Comparison of ENCODE assay signal across 7 cellular contexts in the genomic region with DNA sequence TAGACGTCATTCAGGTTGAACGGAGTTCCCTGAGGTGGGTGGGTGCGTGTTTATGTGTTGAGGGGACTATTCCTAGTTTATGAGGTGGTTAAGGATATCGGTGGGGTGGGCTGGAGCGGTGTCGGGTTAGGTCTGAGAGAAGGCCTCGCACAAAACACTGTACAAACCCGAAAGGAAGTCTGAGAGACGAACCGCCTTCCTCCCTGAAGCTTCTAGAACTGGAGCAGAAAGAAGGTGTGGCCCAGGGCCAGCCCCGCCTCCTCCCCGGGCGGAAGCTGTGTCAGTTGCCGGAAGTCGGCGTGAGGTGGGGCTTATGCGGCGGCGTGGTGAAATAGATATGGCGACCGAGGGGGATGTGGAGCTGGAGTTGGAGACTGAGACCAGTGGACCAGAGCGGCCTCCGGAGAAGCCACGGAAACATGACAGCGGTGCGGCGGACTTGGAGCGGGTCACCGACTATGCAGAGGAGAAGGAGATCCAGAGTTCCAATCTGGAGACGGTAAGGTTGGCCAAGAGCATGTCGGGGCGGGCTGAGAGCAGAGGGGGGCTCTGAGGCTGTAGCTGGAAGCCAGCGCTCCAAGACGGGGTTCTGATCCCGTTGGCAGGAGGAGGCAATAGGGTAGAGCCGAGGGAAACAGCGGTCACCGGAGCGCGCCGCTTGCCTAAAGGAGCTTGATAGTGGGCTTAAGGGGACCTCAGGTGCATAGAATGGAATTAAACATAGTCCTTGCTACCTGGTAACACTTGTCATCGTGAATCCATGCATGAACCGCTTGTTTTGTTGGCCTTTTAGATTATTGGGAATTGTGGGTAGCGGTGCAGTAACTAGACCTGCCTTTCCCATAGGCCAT. TPM values are rescaled to one million over a fixed set of nuclear protein-coding genes. Genes with fewer than 3 reads are reported as not detected.
DNase-seq lines count a peak whose midpoint lies in the region; ATAC-seq, FAIRE-seq and TF ChIP-seq lines count a peak whose summit lies in the region.

A gene with protein sequence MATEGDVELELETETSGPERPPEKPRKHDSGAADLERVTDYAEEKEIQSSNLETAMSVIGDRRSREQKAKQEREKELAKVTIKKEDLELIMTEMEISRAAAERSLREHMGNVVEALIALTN (plus strand): TSS at position 314 of the 851 bp plus-strand sequence. CDS start 24 bp downstream, at position 338.

- intact Hi-C loops in K562 (cut with micrococcal nuclease) (no loop called here), gastrocnemius medialis (cut with DNase I; ENCODE audit: low total_unique reads) (loop anchor here (1.0 kb wide), 1 partner anchor 24 kb away; the partner anchor contains the start of gene MFAP1)

- peak within 1 kb of the TSS; percentile 67 for H2AFZ ChIP-seq in K562 (ENCODE audit: low read depth, low read length)

- H3K79me2 ChIP-seq in K562 (ENCODE audit: control insufficient read depth, insufficient read depth, low read length) = peaks cover 22% of the 10 kb centered on the region

- no peak for TF ChIP-seq RAD21 in K562 (CRISPR knock-in tag; conservative IDR thresholded peaks at IDR 0.05 in 1 of 2, IDR thresholded peaks at IDR 0.05 in 1 of 2)

- H3K4me1 ChIP-seq in K562 (replicated peaks in 1 of 2; ENCODE audit: control insufficient read depth in 2 of 2, insufficient read depth in 2 of 2, low read length in 2 of 2) = peaks cover 19 to 24% of the 10 kb centered on the region in 2 experiments
- H3K4me1 ChIP-seq in gastrocnemius medialis = peaks cover 35 to 38% of the 10 kb centered on the region in 2 donors

- H3K9ac ChIP-seq in K562 (ENCODE audit: insufficient read depth in 1 of 2, low read depth in 2 of 2, low read length in 2 of 2) = peak within 1 kb of the TSS; percentile 91 to 92

- TF ChIP-seq EP300 in K562 (IDR thresholded peaks at IDR 0.05; ENCODE audit: low read length) = no peak

- CTCF ChIA-PET in K562 (lab: Yijun Ruan, JAX; ENCODE audit: low intra/inter-chr PET ratio) = no interaction called here

- no peak for TF ChIP-seq CTCF in K562 (IDR thresholded peaks at IDR 0.05 in 2 of 3, conservative IDR thresholded peaks at IDR 0.05 in 1 of 3; ENCODE audit: insufficient read depth in 2 of 3, low read depth in 1 of 3, low read length in 3 of 3)
- TF ChIP-seq CTCF in gastrocnemius medialis (IDR thresholded peaks at IDR 0.05 in 4 of 5, conservative IDR thresholded peaks at IDR 0.05 in 1 of 5) = no peak

- H3K9me3 ChIP-seq in K562 (replicated peaks; ENCODE audit: control insufficient read depth, insufficient read depth, low read depth, low read length) = no peaks in the 10 kb centered on the region
- H3K9me3 ChIP-seq in gastrocnemius medialis = no peaks in the 10 kb centered on the region

- ATAC-seq in GM18505 (IDR thresholded peaks at IDR 0.05; ENCODE audit: unreplicated experiment) (peak; percentile 79), HG02938 (IDR thresholded peaks at IDR 0.05; ENCODE audit: unreplicated experiment) (peak; percentile 79), K562 (peak; percentile 94), gastrocnemius medialis (peak; percentile 90 to 94)

- H3K27ac ChIP-seq in K562 (ENCODE audit: extremely low read depth, low read depth, low read length) (peak within 1 kb of the TSS; percentile 81), gastrocnemius medialis (peak within 1 kb of the TSS; percentile 86 to 100 (median 92))

- H3K36me3 ChIP-seq in K562 (ENCODE audit: control insufficient read depth, insufficient read depth, low read length) (peaks cover 80% of the 10 kb centered on the region), gastrocnemius medialis (peaks cover 0 to 57% of the 10 kb centered on the region in 2 donors)

- POLR2A ChIA-PET in K562 (lab: Yijun Ruan, JAX) = interaction anchor here (0.6 to 3.7 kb wide), 11 partner anchors 10 to 138 kb away, joined by 3 to 29 read pairs (median 4); partner anchors contain the start of genes ELL3, MFAP1, PDIA3 and SERF2

- H3K9me1 ChIP-seq in K562 (ENCODE audit: control insufficient read depth, insufficient read depth, low read length) = no peaks in the 10 kb centered on the region

- in situ Hi-C loops in K562 (cut with MboI) (no loop called here), gastrocnemius medialis (cut with MboI; ENCODE audit: low sequenced_read_pairs in 4 of 4) (no loop called here)

- 3% methylated on average over 44 of the region's 44 CpGs for WGBS in K562 (ENCODE audit: insufficient coverage, low coverage, missing lambda C conversion rate)

- TSS peak; percentile 37 for BruUV-seq in K562 (replicated peaks; lab: Mats Ljungman, UMichigan)

- DNase-seq in NCI-H2107 (lab: John Stamatoyannopoulos, UW) = peak; percentile 13
- peak; percentile 85 to 95 (median 88) for DNase-seq in K562 (ENCODE audit: extremely low read depth in 1 of 4, low spot score in 3 of 4)
- peak; percentile 58 for DNase-seq in iPS DF 4.7 (ENCODE audit: extremely low read depth, low spot score)
- peak; percentile 93 to 95 for DNase-seq in gastrocnemius medialis

- peak; percentile 51 for FAIRE-seq in TTC549 (lab: Jason Lieb, UNC)
- FAIRE-seq in K562 (lab: Jason Lieb, UNC) = peak; percentile 92

- H3K4me3 ChIP-seq in K562 (peak within 1 kb of the TSS; percentile 78), gastrocnemius medialis (peak within 1 kb of the TSS; percentile 74 to 97 (median 88))

- peak; percentile 89 for TF ChIP-seq POLR2A in GM18505 (IDR thresholded peaks at IDR 0.05; ENCODE audit: borderline replicate concordance, extremely low read depth, insufficient read depth, insufficient read length)
- peak; percentile 97 for TF ChIP-seq POLR2A in K562 (conservative IDR thresholded peaks at IDR 0.05)
- TF ChIP-seq POLR2A in gastrocnemius medialis (IDR thresholded peaks at IDR 0.05) = peak; percentile 55 to 61

- peak within 1 kb of the TSS; percentile 100 for H3K4me2 ChIP-seq in K562 (ENCODE audit: insufficient read depth, low read length)

- H4K20me1 ChIP-seq in K562 (replicated peaks; ENCODE audit: control insufficient read depth, insufficient read depth, low read length) = no peaks in the 10 kb centered on the region

- H3K27me3 ChIP-seq in K562 (ENCODE audit: control insufficient read depth in 2 of 2, insufficient read depth in 2 of 2, low read length in 2 of 2) = no peaks in the 10 kb centered on the region
- H3K27me3 ChIP-seq in gastrocnemius medialis = no peaks in the 10 kb centered on the region

TF ChIP-seq in K562, 482 proteins besides CTCF, POLR2A, EP300 and RAD21 (continues in another document):
- TF ChIP-seq FOXA1 (IDR thresholded peaks at IDR 0.05; ENCODE audit: borderline replicate concordance) (no peak), DDX20 (tag; IDR thresholded peaks at IDR 0.05; ENCODE audit: low read depth) (no peak), ZNF551 (CRISPR knock-in tag; IDR thresholded peaks at IDR 0.05) (peak; percentile 48; the same call in 1 of the 2 replicates), NCOA6 (IDR thresholded peaks at IDR 0.05) (no peak), FOXA3 (CRISPR knock-in tag; conservative IDR thresholded peaks at IDR 0.05 in 1 of 2, IDR thresholded peaks at IDR 0.05 in 1 of 2) (no peak), SNAPC5 (CRISPR knock-in tag; IDR thresholded peaks at IDR 0.05) (no peak), ZNF253 (CRISPR knock-in tag; conservative IDR thresholded peaks at IDR 0.05) (no peak), MYC (IDR thresholded peaks at IDR 0.05; ENCODE audit: low read depth, low read length) (peak; percentile 92), MYC (CRISPR knock-in tag; IDR thresholded peaks at IDR 0.05; ENCODE audit: borderline replicate concordance, low read depth) (peak; percentile 86; the same call in 1 of the 2 replicates), LARP7 (IDR thresholded peaks at IDR 0.05) (peak; percentile 75; the same call in 1 of the 2 replicates), GTF2E2 (tag; IDR thresholded peaks at IDR 0.05) (0 out of 2 replicates have a peak, but pooled peaks have one; percentile 58), SAFB2 (IDR thresholded peaks at IDR 0.05; ENCODE audit: borderline replicate concordance, low read depth, low read length, severe bottlenecking) (no peak)
- TF ChIP-seq, protein P1, sequence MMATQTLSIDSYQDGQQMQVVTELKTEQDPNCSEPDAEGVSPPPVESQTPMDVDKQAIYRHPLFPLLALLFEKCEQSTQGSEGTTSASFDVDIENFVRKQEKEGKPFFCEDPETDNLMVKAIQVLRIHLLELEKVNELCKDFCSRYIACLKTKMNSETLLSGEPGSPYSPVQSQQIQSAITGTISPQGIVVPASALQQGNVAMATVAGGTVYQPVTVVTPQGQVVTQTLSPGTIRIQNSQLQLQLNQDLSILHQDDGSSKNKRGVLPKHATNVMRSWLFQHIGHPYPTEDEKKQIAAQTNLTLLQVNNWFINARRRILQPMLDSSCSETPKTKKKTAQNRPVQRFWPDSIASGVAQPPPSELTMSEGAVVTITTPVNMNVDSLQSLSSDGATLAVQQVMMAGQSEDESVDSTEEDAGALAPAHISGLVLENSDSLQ (IDR thresholded peaks at IDR 0.05) = peak; percentile 65

RNA-seq across cellular contexts. Expression of the gene that starts here (rescaled TPM):
- total RNA-seq in K562 (2011; cell fraction: chromatin; rRNA removed; ENCODE audit: low replicate concordance) = 43.0 and 50.8 TPM in 2 replicates
- total RNA-seq in K562 (2011; cell fraction: nucleolus; rRNA removed) = 31.5 and 32.9 TPM in 2 replicates
- 41.6 and 66.5 TPM in 2 replicates for total RNA-seq in K562 (2011; cell fraction: nucleoplasm; rRNA removed)
- total RNA-seq in K562 (2014; rRNA removed) (21.1 and 40.6 TPM in 2 replicates), K562 (2014; rRNA removed; fragmentation: Illumina TruSeq; extraction: Trizol) (6.5 and 7.2 TPM in 2 replicates), K562 (2015; rRNA removed; fragmentation: Illumina TruSeq; extraction: Trizol) (6.0 and 9.0 TPM in 2 replicates), K562 (2021) (23.7 and 27.7 TPM in 2 replicates), gastrocnemius medialis (10 to 100 TPM; 19.5 to 33.9 (median 24.7) TPM)
- polyA plus RNA-seq in K562 (2011; rRNA removed) (25.8 and 28.0 TPM in 2 replicates), K562 (2014; fragmentation: Illumina TruSeq; extraction: Trizol) (17.5 and 26.1 TPM in 2 replicates), K562 (2014; fragmentation: Nextera tagmentation; extraction: Ambion mirVana) (1 to 10 TPM; 9.6 TPM), K562 (2014; rRNA removed) (22.7 and 33.9 TPM in 2 replicates)
- 1.8 and 4.5 TPM in 2 replicates for polyA plus RNA-seq in K562 (2011; cell fraction: cytosol; rRNA removed)
- 20.3 and 23.9 TPM in 2 replicates for polyA plus RNA-seq in K562 (2011; cell fraction: nucleus; rRNA removed)
- 3.3 and 8.7 TPM in 2 replicates for polyA plus RNA-seq in K562 (2012)
- polyA minus RNA-seq in K562 (2011; rRNA and poly(A)+ RNA removed) = 11.6 and 13.6 TPM in 2 replicates
- polyA minus RNA-seq in K562 (2011; cell fraction: cytosol; rRNA and poly(A)+ RNA removed) = 19.9 and 20.8 TPM in 2 replicates
- 8.5 and 17.2 TPM in 2 replicates for polyA minus RNA-seq in K562 (2011; cell fraction: nucleus; rRNA and poly(A)+ RNA removed)

Comparison
In these comparisons a context has a peak if more than half of its experiments do, and no peak if none do; other contexts are left out.
1. Peak in every context shown above with its lines: DNase-seq, ATAC-seq, H3K4me3 ChIP-seq and H3K27ac ChIP-seq.
2. DNase-seq: peak in every context shown above with its lines; median percentile 94 in gastrocnemius medialis; 88 in K562; 58 in iPS DF 4.7; 13 in NCI-H2107.